ENCODE assay signal across 31 cellular contexts in the genomic region with DNA sequence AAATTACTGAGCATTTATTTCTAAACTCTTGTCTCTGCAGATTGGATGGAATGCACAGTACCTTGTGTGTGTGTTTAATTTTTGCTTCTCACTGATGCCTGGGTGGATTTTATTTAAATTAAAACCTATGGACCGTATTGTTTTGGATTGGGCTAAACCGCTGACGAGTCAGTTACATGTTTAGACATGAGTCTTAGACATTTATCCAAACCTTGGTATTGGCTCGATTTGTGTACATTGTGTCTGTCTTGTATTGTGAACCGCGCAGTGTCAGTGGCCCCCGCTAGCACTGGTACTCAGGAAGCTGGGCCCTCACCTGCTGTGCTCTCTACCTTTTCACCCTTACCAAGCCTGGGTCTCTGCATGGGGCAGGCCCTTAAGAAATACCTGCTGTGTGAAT. TPM values are rescaled to one million over a fixed set of nuclear protein-coding genes. Genes with fewer than 3 reads are reported as not detected.
DNase-seq lines count a peak whose midpoint lies in the region; ATAC-seq, FAIRE-seq and TF ChIP-seq lines count a peak whose summit lies in the region.
"Had no signal": no experiment of that assay in that cellular context is flagged by ENCODE, and none has a peak within 500 bp of the region (broad histone marks: within the 10 kb centered on the region; RNA-seq: fewer than 3 reads in every experiment).

No MANE protein-coding gene starts in this region.

- H3K27ac ChIP-seq in K562 (ENCODE audit: extremely low read depth, low read depth, low read length) (no peak overlapping the region), foreskin keratinocyte (no peak overlapping the region), body of pancreas (no peak overlapping the region)
- H3K27ac ChIP-seq: BLaER1 treated with 17β-estradiol and CSF1 and Interleukin-3, amounts not matched to agents 10 nM and 100 nM; gastroesophageal sphincter; sigmoid colon; tibial nerve; WERI-Rb-1 had no signal

- H3K27ac Mint-ChIP-seq in activated naive CD4-positive, alpha-beta T cell treated with anti-CD3 and anti-CD28 coated beads, Interleukin-2, amount 50 U/mL, for 72 hours: peak overlapping the region; percentile 38 to 70
- H3K27ac Mint-ChIP-seq: activated naive CD8-positive, alpha-beta T cell treated with anti-CD3 and anti-CD28 coated beads, Interleukin-2, amount 50 U/mL, for 24 hours had no signal

- CTCF ChIA-PET in K562 (lab: Yijun Ruan, JAX; ENCODE audit: low intra/inter-chr PET ratio): no interaction called here

- in situ Hi-C loops in K562 (cut with MboI): no loop called here

- TF ChIP-seq CTCF in K562 (IDR thresholded peaks at IDR 0.05 in 2 of 3, conservative IDR thresholded peaks at IDR 0.05 in 1 of 3; ENCODE audit: insufficient read depth in 2 of 3, low read depth in 1 of 3, low read length in 3 of 3) (no peak), foreskin keratinocyte (conservative IDR thresholded peaks at IDR 0.05) (no peak), body of pancreas (IDR thresholded peaks at IDR 0.05) (no peak)

- H3K9me3 ChIP-seq in K562 (replicated peaks; ENCODE audit: control insufficient read depth, insufficient read depth, low read depth, low read length) (no peaks in the 10 kb centered on the region), body of pancreas (no peaks in the 10 kb centered on the region)
- H3K9me3 ChIP-seq: BLaER1 treated with 17β-estradiol and CSF1 and Interleukin-3, amounts not matched to agents 10 nM and 100 nM; gastroesophageal sphincter; mucosa of descending colon; sigmoid colon; tibial nerve had no signal

- H3K79me2 ChIP-seq in K562 (ENCODE audit: control insufficient read depth, insufficient read depth, low read length): no peaks in the 10 kb centered on the region

- no peak for TF ChIP-seq POLR2A in K562 (conservative IDR thresholded peaks at IDR 0.05)
- TF ChIP-seq POLR2A in body of pancreas (IDR thresholded peaks at IDR 0.05): no peak

- H3K9me3 Mint-ChIP-seq in activated naive CD4-positive, alpha-beta T cell treated with anti-CD3 and anti-CD28 coated beads, Interleukin-2, amount 50 U/mL, for 72 hours: no peaks in the 10 kb centered on the region
- H3K9me3 Mint-ChIP-seq: activated naive CD8-positive, alpha-beta T cell treated with anti-CD3 and anti-CD28 coated beads, Interleukin-2, amount 50 U/mL, for 24 hours; activated T-helper 1 cell treated with anti-CD3 and anti-CD28 coated beads, Interleukin-12 subunit alpha, Interleukin-12 subunit beta, Interleukin-2, Interleukin-4 antibody, amounts not matched to agents 30 ng/mL and 10 ng/mL and 1 ng/mL, durations not matched to agents 14 hours and 24 hours and 36 hours; H9; natural killer cell treated with Interleukin-12 subunit alpha and Interleukin-12 subunit beta and Interleukin-15 and Interleukin-18, amount 100 ng/mL, for 72 hours had no signal

- H3K36me3 Mint-ChIP-seq in activated naive CD4-positive, alpha-beta T cell treated with anti-CD3 and anti-CD28 coated beads, Interleukin-2, amount 50 U/mL, for 72 hours: peaks cover 21 to 28% of the 10 kb centered on the region in 2 donors

- 90% methylated on average over 7 of the region's 7 CpGs for WGBS in K562 (ENCODE audit: insufficient coverage, low coverage, missing lambda C conversion rate)
- WGBS in body of pancreas, 2 donors: 88 to 97% methylated on average over 7 of the region's 7 CpGs

- H4K20me1 ChIP-seq in K562 (replicated peaks; ENCODE audit: control insufficient read depth, insufficient read depth, low read length): 0 out of 2 replicates have a peak, but pooled peaks cover 5% of the 10 kb centered on the region

- intact Hi-C loops in K562 (cut with micrococcal nuclease) (no loop called here), body of pancreas (cut with DNase I) (no loop called here), cardiac septum (cut with DNase I) (no loop called here)

- H3K36me3 ChIP-seq in K562 (ENCODE audit: control insufficient read depth, insufficient read depth, low read length): peaks cover 90% of the 10 kb centered on the region
- H3K36me3 ChIP-seq in body of pancreas (replicated peaks in 1 of 2; ENCODE audit: insufficient read depth in 1 of 2, low read depth in 2 of 2): peaks cover 0 to 30% of the 10 kb centered on the region in 2 donors

- H3K9me1 ChIP-seq in K562 (ENCODE audit: control insufficient read depth, insufficient read depth, low read length): no peaks in the 10 kb centered on the region

- no peak for FAIRE-seq in K562 (lab: Jason Lieb, UNC)
- FAIRE-seq: astrocyte, GM12892 had no signal

- TF ChIP-seq RAD21 in K562 (CRISPR knock-in tag; conservative IDR thresholded peaks at IDR 0.05 in 1 of 2, IDR thresholded peaks at IDR 0.05 in 1 of 2): no peak

- POLR2A ChIA-PET in K562 (lab: Yijun Ruan, JAX): no interaction called here

- no peak for TF ChIP-seq EP300 in K562 (IDR thresholded peaks at IDR 0.05; ENCODE audit: low read length)

- ATAC-seq in activated naive CD4-positive, alpha-beta T cell treated with anti-CD3 and anti-CD28 coated beads, Interleukin-2, amount 50 U/mL, for 72 hours: no peak
- ATAC-seq in K562 (no peak), foreskin keratinocyte (peak; percentile 12), body of pancreas (no peak)
- ATAC-seq: activated naive CD8-positive, alpha-beta T cell treated with anti-CD3 and anti-CD28 coated beads, Interleukin-2, amount 50 U/mL, for 24 hours; gastroesophageal sphincter; mucosa of descending colon; natural killer cell treated with Interleukin-12 subunit alpha and Interleukin-12 subunit beta and Interleukin-15 and Interleukin-18, amount 100 ng/mL, for 72 hours had no signal

- no peak for DNase-seq in activated naive CD4-positive, alpha-beta T cell treated with anti-CD3 and anti-CD28 coated beads, Interleukin-2, amount 50 U/mL, for 72 hours (ENCODE audit: low spot score in 2 of 2)
- DNase-seq in activated naive CD4-positive, alpha-beta T cell treated with Interleukin-2 at 50 U/mL for 16 hours: no peak
- DNase-seq in K562 (ENCODE audit: extremely low read depth in 1 of 4, low spot score in 3 of 4) (no peak), foreskin keratinocyte (peak in 1 of 2 donors; percentile 64), body of pancreas (no peak), AG20443 (ENCODE audit: low spot score) (no peak), cardiac septum (ENCODE audit: low spot score) (no peak)
- DNase-seq: activated CD4-positive, alpha-beta T cell treated with anti-CD3 and anti-CD28 coated beads, Interleukin-2, amount 50 U/mL, for 1 hour; activated naive CD8-positive, alpha-beta T cell treated with anti-CD3 and anti-CD28 coated beads, Interleukin-2, amount 50 U/mL, for 24 hours; cerebellar nuclear complex; dermis blood vessel endothelial cell; H9; mucosa of descending colon; MV-4-11; NCI-H1436; NCI-H2107; NCI-H446; NCI-H748 treated with DMSO at 0.1 percent for 48 hours; SHP77 treated with DMSO at 0.1 percent for 48 hours; stimulated activated CD4-positive, alpha-beta T cell treated with anti-CD3 and anti-CD28 coated beads, Interleukin-12 subunit alpha, Interleukin-12 subunit beta, amount 100 ng/mL, for 4 hours; stimulated activated CD4-positive, alpha-beta T cell treated with anti-CD3 and anti-CD28 coated beads, Interleukin-2, amount 100 ng/mL, for 48 hours; WERI-Rb-1 had no signal

- no peaks in the 10 kb centered on the region for H3K27me3 ChIP-seq in K562 (ENCODE audit: control insufficient read depth in 2 of 2, insufficient read depth in 2 of 2, low read length in 2 of 2)
- no peaks in the 10 kb centered on the region for H3K27me3 ChIP-seq in foreskin keratinocyte
- no peaks in the 10 kb centered on the region for H3K27me3 ChIP-seq in body of pancreas
- H3K27me3 ChIP-seq: BLaER1 treated with 17β-estradiol and CSF1 and Interleukin-3, amounts not matched to agents 10 nM and 100 nM; gastroesophageal sphincter; sigmoid colon; tibial nerve had no signal

- H3K4me1 ChIP-seq in K562 (replicated peaks in 1 of 2; ENCODE audit: control insufficient read depth in 2 of 2, insufficient read depth in 2 of 2, low read length in 2 of 2) (peaks cover 4 to 12% of the 10 kb centered on the region in 2 experiments; a peak in 2 of 5 replicates), foreskin keratinocyte (peaks cover 16% of the 10 kb centered on the region), body of pancreas (no peaks in the 10 kb centered on the region)
- H3K4me1 ChIP-seq: gastroesophageal sphincter, sigmoid colon, tibial nerve had no signal

- H3K4me3 ChIP-seq in K562: no peak overlapping the region
- no peak overlapping the region for H3K4me3 ChIP-seq in body of pancreas
- H3K4me3 ChIP-seq: BLaER1 treated with 17β-estradiol and CSF1 and Interleukin-3, amounts not matched to agents 10 nM and 100 nM; gastroesophageal sphincter; lung; mucosa of descending colon; sigmoid colon; tibial nerve had no signal

- H2AFZ ChIP-seq in K562 (ENCODE audit: low read depth, low read length): no peak overlapping the region

- no TSS peak for BruUV-seq in K562 (replicated peaks; lab: Mats Ljungman, UMichigan)

- H3K9ac ChIP-seq in K562 (ENCODE audit: insufficient read depth in 1 of 2, low read depth in 2 of 2, low read length in 2 of 2): no peak overlapping the region

- no peak overlapping the region for H3K4me2 ChIP-seq in K562 (ENCODE audit: insufficient read depth, low read length)
- H3K4me2 ChIP-seq: BLaER1 treated with 17β-estradiol and CSF1 and Interleukin-3, amounts not matched to agents 10 nM and 100 nM had no signal

TF ChIP-seq in K562, 482 proteins besides CTCF, POLR2A, EP300 and RAD21 (continues in another document):
- TF ChIP-seq ZNF316 (IDR thresholded peaks at IDR 0.05): peak; percentile 28; the same call in 1 of the 2 replicates

RNA-seq across cellular contexts. Expression of a gene that starts 40.8 kb away (rescaled TPM):
- 10 to 100 TPM; 11.8 to 12.7 TPM for total RNA-seq in activated naive CD4-positive, alpha-beta T cell treated with anti-CD3 and anti-CD28 coated beads, Interleukin-2, amount 50 U/mL, for 72 hours
- total RNA-seq in K562 (2011; cell fraction: chromatin; rRNA removed; ENCODE audit: low replicate concordance): 12.9 and 18.0 TPM in 2 replicates
- 10.0 and 11.0 TPM in 2 replicates for total RNA-seq in K562 (2011; cell fraction: nucleolus; rRNA removed)
- 11.2 and 11.5 TPM in 2 replicates for total RNA-seq in K562 (2011; cell fraction: nucleoplasm; rRNA removed)
- 8.6 and 11.5 TPM in 2 replicates for total RNA-seq in K562 (2014; rRNA removed)
- 6.3 and 7.5 TPM in 2 replicates for total RNA-seq in K562 (2014; rRNA removed; fragmentation: Illumina TruSeq; extraction: Trizol)
- 10.4 and 10.9 TPM in 2 replicates for total RNA-seq in K562 (2015; rRNA removed; fragmentation: Illumina TruSeq; extraction: Trizol)
- 11.9 and 12.2 TPM in 2 replicates for total RNA-seq in K562 (2021)
- 3.8 and 4.2 TPM in 2 replicates for polyA plus RNA-seq in K562 (2011; rRNA removed)
- polyA plus RNA-seq in K562 (2011; cell fraction: cytosol; rRNA removed): 4.6 and 5.4 TPM in 2 replicates
- 4.7 and 8.2 TPM in 2 replicates for polyA plus RNA-seq in K562 (2011; cell fraction: nucleus; rRNA removed)
- polyA plus RNA-seq in K562 (2012): 10.8 and 12.4 TPM in 2 replicates
- 9.2 and 11.8 TPM in 2 replicates for polyA plus RNA-seq in K562 (2014; fragmentation: Illumina TruSeq; extraction: Trizol)
- under 1 TPM; 0.55 to 0.81 TPM for polyA plus RNA-seq in K562 (2014; fragmentation: Nextera tagmentation; extraction: Ambion mirVana)
- 7.4 and 7.7 TPM in 2 replicates for polyA plus RNA-seq in K562 (2014; rRNA removed)
- polyA minus RNA-seq in K562 (2011; rRNA and poly(A)+ RNA removed): 4.9 and 5.9 TPM in 2 replicates
- 5.5 and 5.6 TPM in 2 replicates for polyA minus RNA-seq in K562 (2011; cell fraction: cytosol; rRNA and poly(A)+ RNA removed)
- 3.8 and 6.1 TPM in 2 replicates for polyA minus RNA-seq in K562 (2011; cell fraction: nucleus; rRNA and poly(A)+ RNA removed)
- 10.0 and 11.0 TPM in 2 replicates for total RNA-seq in foreskin keratinocyte
- polyA plus RNA-seq in foreskin keratinocyte: 5.1 and 5.5 TPM in 2 replicates
- total RNA-seq in body of pancreas: 10 to 100 TPM; 18.1 to 20.0 TPM
- total RNA-seq in cardiac septum: 25.6 TPM
